In genomic region chr1:234500269-234500668, GRCh38 we compare ENCODE assay signal across 8 cellular contexts. TPM values are rescaled to one million over a fixed set of nuclear protein-coding genes. Genes with fewer than 3 reads are reported as not detected.
A peak's percentile ranks its signal among the peaks of the same experiment; 100 is the strongest.
DNase-seq lines count a peak whose midpoint lies in the region; ATAC-seq and TF ChIP-seq lines count a peak whose summit lies in the region.

No MANE protein-coding gene starts in this region.

- no peaks in the 10 kb centered on the region for H4K20me1 ChIP-seq in SK-N-SH (ENCODE audit: insufficient read depth)

- no peaks in the 10 kb centered on the region for H3K27me3 Mint-ChIP-seq in stimulated activated naive CD8-positive, alpha-beta T cell treated with anti-CD3 and anti-CD28 coated beads, Interleukin-15, Interleukin-2, amounts not matched to agents 100 ng/mL and 50 ng/mL, for 24 hours

- no peak overlapping the region for H3K4me2 ChIP-seq in SK-N-SH

- no peaks in the 10 kb centered on the region for H3K9me3 ChIP-seq in SK-N-SH

- CTCF ChIA-PET in SK-N-SH (lab: Yijun Ruan, JAX), result interaction anchor here (0.6 to 4.8 kb wide), 21 partner anchors 9 to 606 kb away, joined by 3 to 73 read pairs (median 8); no protein-coding TSS in a partner anchor

- peak overlapping the region; percentile 44 for H3K4me3 Mint-ChIP-seq in stimulated activated naive CD8-positive, alpha-beta T cell treated with anti-CD3 and anti-CD28 coated beads, Interleukin-15, Interleukin-2, amounts not matched to agents 100 ng/mL and 50 ng/mL, for 24 hours

- no peak for TF ChIP-seq EP300 in SK-N-SH (IDR thresholded peaks at IDR 0.05; ENCODE audit: borderline replicate concordance in 1 of 2, low read depth in 1 of 2, low read length in 1 of 2)

- H3K27me3 ChIP-seq in SK-N-SH (ENCODE audit: insufficient read depth), result no peaks in the 10 kb centered on the region

- no peak for TF ChIP-seq RAD21 in SK-N-SH (IDR thresholded peaks at IDR 0.05; ENCODE audit: low read length)

- peak overlapping the region; percentile 35 to 71; a peak in 3 of 4 replicates for H3K27ac ChIP-seq in SK-N-SH (ENCODE audit: low read depth in 2 of 2, low read length in 1 of 2)

- 65% methylated on average over 2 of the region's 2 CpGs for WGBS in SK-N-SH (ENCODE audit: low lambda C conversion rate)

- H3K36me3 Mint-ChIP-seq in stimulated activated naive CD8-positive, alpha-beta T cell treated with anti-CD3 and anti-CD28 coated beads, Interleukin-15, Interleukin-2, amounts not matched to agents 100 ng/mL and 50 ng/mL, for 24 hours (ENCODE audit: low read depth), result peaks cover 14% of the 10 kb centered on the region

- POLR2A ChIA-PET in SK-N-SH (lab: Yijun Ruan, JAX), result interaction anchor here (0.6 to 2.2 kb wide), 7 partner anchors 99 to 583 kb away, joined by 3 to 5 read pairs (median 3); no protein-coding TSS in a partner anchor

- peaks cover 19 to 27% of the 10 kb centered on the region in 2 experiments; a peak in 3 of 4 replicates for H3K4me1 ChIP-seq in SK-N-SH (ENCODE audit: control insufficient read depth in 1 of 2, insufficient read depth in 2 of 2, low read depth in 1 of 2, low read length in 1 of 2)

- no peaks in the 10 kb centered on the region for H3K9me2 ChIP-seq in SK-N-SH

- H3K9ac ChIP-seq in SK-N-SH, result peak overlapping the region; percentile 0; the same call in 1 of the 2 replicates

- no peak for TF ChIP-seq CTCF in SK-N-SH (IDR thresholded peaks at IDR 0.05)
- no peak for TF ChIP-seq CTCF in fibroblast of mammary gland (conservative IDR thresholded peaks at IDR 0.05; ENCODE audit: control insufficient read depth, insufficient read depth, low read depth, low read length)

- H3F3A ChIP-seq in SK-N-SH (replicated peaks; ENCODE audit: insufficient read depth), result peaks cover 26% of the 10 kb centered on the region

- no peak for DNase-seq in SK-N-SH
- peak; percentile 33 for DNase-seq in RKO (ENCODE audit: low spot score)
- DNase-seq in fibroblast of mammary gland (ENCODE audit: low read depth), result peak; percentile 62
- DNase-seq in AML-193 (lab: John Stamatoyannopoulos, UW), result no peak
- no peak for DNase-seq in GF-D8 (lab: John Stamatoyannopoulos, UW)

- peaks cover 18% of the 10 kb centered on the region for H3K9me3 Mint-ChIP-seq in stimulated activated naive CD8-positive, alpha-beta T cell treated with anti-CD3 and anti-CD28 coated beads, Interleukin-15, Interleukin-2, amounts not matched to agents 100 ng/mL and 50 ng/mL, for 24 hours

- H3K4me1 Mint-ChIP-seq in stimulated activated naive CD8-positive, alpha-beta T cell treated with anti-CD3 and anti-CD28 coated beads, Interleukin-15, Interleukin-2, amounts not matched to agents 100 ng/mL and 50 ng/mL, for 24 hours (ENCODE audit: low read depth), result peaks cover 71% of the 10 kb centered on the region

- H3K4me3 ChIP-seq in SK-N-SH (ENCODE audit: low read depth in 2 of 2, low read length in 1 of 2) (no peak overlapping the region), fibroblast of mammary gland (ENCODE audit: control insufficient read depth, low read depth, low read length) (no peak overlapping the region)

- H3K27ac Mint-ChIP-seq in stimulated activated naive CD8-positive, alpha-beta T cell treated with anti-CD3 and anti-CD28 coated beads, Interleukin-15, Interleukin-2, amounts not matched to agents 100 ng/mL and 50 ng/mL, for 24 hours, result peak overlapping the region; percentile 89

- no peaks in the 10 kb centered on the region for H3K79me2 ChIP-seq in SK-N-SH (ENCODE audit: insufficient read depth)

- no peaks in the 10 kb centered on the region for H3K36me3 ChIP-seq in SK-N-SH (replicated peaks in 1 of 2; ENCODE audit: control insufficient read depth in 1 of 2, insufficient read depth in 2 of 2, low read length in 1 of 2)

- no peak for ATAC-seq in SK-N-SH treated with all-trans-retinoic acid at 6 μM for 48 hours
- ATAC-seq in GM18867 (IDR thresholded peaks at IDR 0.05; ENCODE audit: unreplicated experiment), result no peak

- H2AFZ ChIP-seq in SK-N-SH (ENCODE audit: low read depth), result no peak overlapping the region

TF ChIP-seq in SK-N-SH, 30 proteins besides CTCF, POLR2A, EP300 and RAD21:
- TF ChIP-seq YY1 (IDR thresholded peaks at IDR 0.05; ENCODE audit: low read depth) (no peak), NFIC (IDR thresholded peaks at IDR 0.05; ENCODE audit: borderline replicate concordance) (peak; percentile 17; the same call in 1 of the 2 replicates), MXI1 (IDR thresholded peaks at IDR 0.05; ENCODE audit: low read depth, low read length) (no peak)

TF ChIP-seq in SK-N-SH treated with all-trans-retinoic acid at 6 μM for 48 hours, 23 proteins besides CTCF, POLR2A, EP300 and RAD21:
- TF ChIP-seq ZFP3 (CRISPR knock-in tag; IDR thresholded peaks at IDR 0.05), result no peak

RNA-seq across cellular contexts. Expression of gene TARBP1, which starts 21.3 kb away (rescaled TPM):
- 33.0 and 46.1 TPM in 2 replicates for polyA plus RNA-seq in SK-N-SH (2012; rRNA removed)
- 18.7 and 21.0 TPM in 2 replicates for polyA plus RNA-seq in SK-N-SH (2012; cell fraction: cytosol; rRNA removed)
- 146 and 210 TPM in 2 replicates for polyA plus RNA-seq in SK-N-SH (2012; cell fraction: nucleus; rRNA removed)

Comparison
In these comparisons a context has a peak if more than half of its experiments do, and no peak if none do; other contexts are left out.
1. DNase-seq: peak in RKO (single experiment) and fibroblast of mammary gland (single experiment); none in SK-N-SH (single experiment), AML-193 (0 of 2) and GF-D8 (single experiment).